Comparison of ENCODE assay signal across 21 cellular contexts in genomic region chr2:104787298-104788065, GRCh38.
"Had no signal": no experiment of that assay in that cellular context is flagged by ENCODE, and none has a peak within 500 bp of the region (broad histone marks: within the 10 kb centered on the region; RNA-seq: fewer than 3 reads in every experiment).

No MANE protein-coding gene starts in this region.

- DNase-seq: colonic mucosa; dermis blood vessel endothelial cell; foreskin keratinocyte; head of caudate nucleus; kidney; left cardiac atrium; left ventricle myocardium superior; mesendoderm; naive thymus-derived CD4-positive, alpha-beta T cell; nephron progenitor cell; ovary; right cardiac atrium; stimulated activated CD4-positive, alpha-beta T cell treated with anti-CD3 and anti-CD28 coated beads, Interleukin-4, amount 100 ng/mL, for 1 hour; stimulated activated CD8-positive, alpha-beta memory T cell treated with anti-CD3 and anti-CD28 coated beads, Interleukin-4, amount 100 ng/mL, for 48 hours; stimulated activated naive CD8-positive, alpha-beta T cell treated with anti-CD3 and anti-CD28 coated beads, Interleukin-15, Interleukin-2, amounts not matched to agents 100 U/mL and 50 U/mL, for 24 hours; thyroid gland had no signal

- H3K27ac ChIP-seq: colonic mucosa, foreskin keratinocyte, hepatocyte, ovary, suprapubic skin, thyroid gland had no signal

- H3K79me2 ChIP-seq: hepatocyte had no signal

- H3K4me1 Mint-ChIP-seq: stimulated activated effector memory CD8-positive, alpha-beta T cell treated with anti-CD3 and anti-CD28 coated beads, Interleukin-12 subunit alpha, Interleukin-12 subunit beta, amount 100 ng/mL, for 72 hours had no signal

- H3K4me3 Mint-ChIP-seq: naive thymus-derived CD4-positive, alpha-beta T cell; nephron progenitor cell; stimulated activated effector memory CD8-positive, alpha-beta T cell treated with anti-CD3 and anti-CD28 coated beads, Interleukin-12 subunit alpha, Interleukin-12 subunit beta, amount 100 ng/mL, for 72 hours; type B pancreatic cell had no signal

- H3K27ac Mint-ChIP-seq: naive thymus-derived CD4-positive, alpha-beta T cell; nephron progenitor cell; stimulated activated effector memory CD8-positive, alpha-beta T cell treated with anti-CD3 and anti-CD28 coated beads, Interleukin-12 subunit alpha, Interleukin-12 subunit beta, amount 100 ng/mL, for 72 hours; type B pancreatic cell had no signal

- H3K27me3 ChIP-seq: colonic mucosa, foreskin keratinocyte, hepatocyte, ovary, thyroid gland had no signal

- H3K36me3 ChIP-seq: colonic mucosa, ovary, suprapubic skin, thyroid gland had no signal

- H3K9me3 Mint-ChIP-seq: nephron progenitor cell, type B pancreatic cell had no signal

- H2AFZ ChIP-seq: hepatocyte had no signal

- H3K9me3 ChIP-seq: colonic mucosa, ovary, suprapubic skin, thyroid gland had no signal

- H3K4me1 ChIP-seq: colonic mucosa, foreskin keratinocyte, suprapubic skin, thyroid gland had no signal

- H3K4me3 ChIP-seq: colonic mucosa, hepatocyte, lung, ovary, suprapubic skin, thyroid gland had no signal

- H3K36me3 Mint-ChIP-seq: naive thymus-derived CD4-positive, alpha-beta T cell; stimulated activated effector memory CD8-positive, alpha-beta T cell treated with anti-CD3 and anti-CD28 coated beads, Interleukin-12 subunit alpha, Interleukin-12 subunit beta, amount 100 ng/mL, for 72 hours; type B pancreatic cell had no signal

- H3K4me2 ChIP-seq: hepatocyte had no signal

- ATAC-seq: foreskin keratinocyte; left cardiac atrium; left ventricle myocardium superior; naive thymus-derived CD4-positive, alpha-beta T cell; right cardiac atrium; stimulated activated effector memory CD8-positive, alpha-beta T cell treated with anti-CD3 and anti-CD28 coated beads, Interleukin-12 subunit alpha, Interleukin-12 subunit beta, amount 100 ng/mL, for 72 hours; stimulated activated naive CD8-positive, alpha-beta T cell treated with anti-CD3 and anti-CD28 coated beads, Interleukin-15, Interleukin-2, amounts not matched to agents 100 U/mL and 50 U/mL, for 24 hours had no signal
